8 cellular contexts compared by ENCODE assay signal in the genomic region with DNA sequence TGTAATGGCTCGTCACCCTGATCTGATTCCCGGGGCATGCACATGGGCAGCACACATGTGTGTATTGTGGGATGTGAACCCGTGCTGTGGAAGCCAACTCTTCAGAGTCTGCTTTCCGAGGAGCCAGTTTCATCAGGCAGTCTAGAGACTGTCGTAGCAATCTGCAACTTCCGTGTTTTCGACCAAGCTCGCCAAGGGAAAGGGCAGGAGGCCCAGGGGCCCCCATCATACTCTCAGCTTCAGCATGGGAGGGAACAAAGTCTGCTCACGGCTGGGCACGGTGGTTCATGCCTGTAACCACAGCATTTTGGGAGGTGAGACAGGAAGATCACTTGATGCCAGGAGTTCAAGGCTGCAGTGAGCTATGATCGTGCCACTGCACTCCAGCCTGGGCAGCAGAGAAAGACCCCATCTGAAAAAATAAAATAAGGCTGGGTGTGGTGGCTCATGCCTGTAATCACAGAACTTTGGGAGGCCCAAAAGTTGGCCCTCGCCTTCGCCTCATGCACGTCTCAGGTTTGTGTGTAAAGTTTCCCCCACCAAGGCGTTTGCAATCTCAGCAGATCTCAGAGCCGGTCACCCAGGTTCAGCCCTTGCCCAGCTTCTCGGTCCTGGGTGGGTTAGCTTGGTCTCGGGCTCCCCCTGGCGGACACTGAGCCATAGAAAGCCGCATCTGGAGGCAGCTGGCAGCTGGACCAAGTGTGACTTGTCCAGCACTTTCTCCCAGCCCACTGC. TPM values are rescaled to one million over a fixed set of nuclear protein-coding genes. Genes with fewer than 3 reads are reported as not detected.
DNase-seq lines count a peak whose midpoint lies in the region; ATAC-seq and TF ChIP-seq lines count a peak whose summit lies in the region.

No MANE protein-coding gene starts in this region.

- TF ChIP-seq CTCF in SU-DHL-6 (IDR thresholded peaks at IDR 0.05; ENCODE audit: insufficient read depth, low read length, poor library complexity, severe bottlenecking) (peak; percentile 72), glutamatergic neuron (IDR thresholded peaks at IDR 0.05; ENCODE audit: partially characterized antibody, unreplicated experiment) (peak; percentile 98), type B pancreatic cell (conservative IDR thresholded peaks at IDR 0.05) (peak; percentile 96)

- H3K36me3 Mint-ChIP-seq in activated naive CD4-positive, alpha-beta T cell treated with anti-CD3 and anti-CD28 coated beads, Interleukin-2, amount 50 U/mL, for 72 hours, result no peaks in the 10 kb centered on the region
- H3K36me3 Mint-ChIP-seq in glutamatergic neuron (ENCODE audit: unreplicated experiment) (no peaks in the 10 kb centered on the region), type B pancreatic cell (no peaks in the 10 kb centered on the region)

- H3K36me3 ChIP-seq in MG63 (no peaks in the 10 kb centered on the region), SU-DHL-6 (ENCODE audit: low read length) (no peaks in the 10 kb centered on the region), trophoblast cell (ENCODE audit: control insufficient read depth in 1 of 2, insufficient read depth in 2 of 2, low read length in 2 of 2) (no peaks in the 10 kb centered on the region)

- H3K79me1 ChIP-seq in trophoblast cell (ENCODE audit: low read length), result no peaks in the 10 kb centered on the region

- H3K27me3 Mint-ChIP-seq in glutamatergic neuron (ENCODE audit: unreplicated experiment) (peaks cover 9% of the 10 kb centered on the region), type B pancreatic cell (peaks cover 15% of the 10 kb centered on the region)

- H3K4me3 ChIP-seq in MG63 (no peak overlapping the region), SU-DHL-6 (ENCODE audit: insufficient read depth, low read length, poor library complexity, severe bottlenecking) (no peak overlapping the region), trophoblast cell (ENCODE audit: low read depth, low read length) (no peak overlapping the region)

- no peak overlapping the region for H3K23ac ChIP-seq in trophoblast cell (ENCODE audit: low read length)

- no peak overlapping the region for H4K8ac ChIP-seq in trophoblast cell (ENCODE audit: low read depth, low read length)

- peak overlapping the region; percentile 20 for H4K91ac ChIP-seq in trophoblast cell (ENCODE audit: low read depth, low read length)

- H2BK12ac ChIP-seq in trophoblast cell (ENCODE audit: low read length), result no peak overlapping the region

- H3K9me3 Mint-ChIP-seq in activated naive CD4-positive, alpha-beta T cell treated with anti-CD3 and anti-CD28 coated beads, Interleukin-2, amount 50 U/mL, for 72 hours, result no peaks in the 10 kb centered on the region
- H3K9me3 Mint-ChIP-seq in glutamatergic neuron (ENCODE audit: unreplicated experiment) (peaks cover 8% of the 10 kb centered on the region), type B pancreatic cell (no peaks in the 10 kb centered on the region)

- H3K27me3 ChIP-seq in MG63 (no peaks in the 10 kb centered on the region), SU-DHL-6 (ENCODE audit: low read length) (no peaks in the 10 kb centered on the region), trophoblast cell (ENCODE audit: insufficient read depth, low read length) (peaks cover 3% of the 10 kb centered on the region)

- H3K79me2 ChIP-seq in SU-DHL-6 (ENCODE audit: insufficient read depth, low read length), result no peaks in the 10 kb centered on the region
- H3K79me2 ChIP-seq in trophoblast cell (ENCODE audit: control insufficient read depth, insufficient read depth, low read length, poor library complexity), result no peaks in the 10 kb centered on the region

- peaks cover 2 to 7% of the 10 kb centered on the region in 2 experiments for H3K4me1 ChIP-seq in trophoblast cell (ENCODE audit: control insufficient read depth in 1 of 2, insufficient read depth in 2 of 2, low read length in 2 of 2)

- H3K4me2 ChIP-seq in SU-DHL-6 (ENCODE audit: low read depth, low read length, poor library complexity, severe bottlenecking), result no peak overlapping the region
- H3K4me2 ChIP-seq in trophoblast cell (ENCODE audit: low read length), result no peak overlapping the region

- H2BK5ac ChIP-seq in trophoblast cell (ENCODE audit: low read depth, low read length, poor library complexity), result no peak overlapping the region

- H2BK120ac ChIP-seq in trophoblast cell (ENCODE audit: insufficient read depth, low read length, poor library complexity), result no peak overlapping the region

- no peaks in the 10 kb centered on the region for H3K9me2 ChIP-seq in SU-DHL-6 (replicated peaks; ENCODE audit: insufficient read depth, low read length)

- H3K9ac ChIP-seq in SU-DHL-6 (ENCODE audit: low read length), result no peak overlapping the region
- no peak overlapping the region for H3K9ac ChIP-seq in trophoblast cell (ENCODE audit: low read length)

- H3K27ac ChIP-seq in SU-DHL-6 (ENCODE audit: low read depth, low read length) (no peak overlapping the region), trophoblast cell (ENCODE audit: low read depth, low read length) (no peak overlapping the region)

- no CpG with 5 or more reads among the region's 20 CpGs for WGBS in trophoblast cell (ENCODE audit: extremely low coverage, insufficient coverage, insufficient read length)

- no peak overlapping the region for H4K12ac ChIP-seq in trophoblast cell (ENCODE audit: low read depth, low read length)

- no peak overlapping the region for H3K18ac ChIP-seq in trophoblast cell (ENCODE audit: low read length)

- DNase-seq in G401 (ENCODE audit: low spot score), result peak; percentile 50
- peak; percentile 78 for DNase-seq in MG63
- DNase-seq in activated naive CD4-positive, alpha-beta T cell treated with anti-CD3 and anti-CD28 coated beads, Interleukin-2, amount 50 U/mL, for 72 hours (ENCODE audit: low spot score in 2 of 2), result peak; percentile 77 to 92
- DNase-seq in glutamatergic neuron, result peak; percentile 91
- peak; percentile 77 to 92 for DNase-seq in trophoblast cell
- DNase-seq in type B pancreatic cell (ENCODE audit: extremely low spot score, unreplicated experiment), result peak; percentile 93

- H2AK5ac ChIP-seq in trophoblast cell (ENCODE audit: low read length), result no peak overlapping the region

- H3K4me3 Mint-ChIP-seq in glutamatergic neuron (ENCODE audit: unreplicated experiment) (no peak overlapping the region), type B pancreatic cell (peak overlapping the region; percentile 7)

- no peak overlapping the region for H3K14ac ChIP-seq in trophoblast cell (ENCODE audit: low read length)

- in situ Hi-C loops in G401 (cut with HindIII; ENCODE audit: low sequenced_read_pairs), result no loop called here

- no peak overlapping the region for H3K4ac ChIP-seq in trophoblast cell (ENCODE audit: low read depth, low read length)

- H2AFZ ChIP-seq in SU-DHL-6 (ENCODE audit: low read depth, low read length, severe bottlenecking) (no peak overlapping the region), trophoblast cell (ENCODE audit: insufficient read depth, low read length, poor library complexity) (no peak overlapping the region)

- peak; percentile 75 to 78 for ATAC-seq in activated naive CD4-positive, alpha-beta T cell treated with anti-CD3 and anti-CD28 coated beads, Interleukin-2, amount 50 U/mL, for 72 hours
- no peak for ATAC-seq in HG03097 (IDR thresholded peaks at IDR 0.05; ENCODE audit: low FRiP score, unreplicated experiment)

- no peaks in the 10 kb centered on the region for H4K20me1 ChIP-seq in SU-DHL-6 (ENCODE audit: low read depth, low read length)

- no peak overlapping the region for H3K27ac Mint-ChIP-seq in activated naive CD4-positive, alpha-beta T cell treated with anti-CD3 and anti-CD28 coated beads, Interleukin-2, amount 50 U/mL, for 72 hours
- peak overlapping the region; percentile 64 for H3K27ac Mint-ChIP-seq in glutamatergic neuron (ENCODE audit: unreplicated experiment)
- peak overlapping the region; percentile 18 for H3K27ac Mint-ChIP-seq in type B pancreatic cell

- no peaks in the 10 kb centered on the region for H3F3A ChIP-seq in SU-DHL-6 (ENCODE audit: insufficient read depth)

- H3K4me1 Mint-ChIP-seq in glutamatergic neuron (ENCODE audit: low read depth, unreplicated experiment), result peaks cover 9% of the 10 kb centered on the region
- H3K4me1 Mint-ChIP-seq in type B pancreatic cell (ENCODE audit: unreplicated experiment), result peaks cover 13% of the 10 kb centered on the region

- no peaks in the 10 kb centered on the region for H3K9me3 ChIP-seq in MG63
- no peaks in the 10 kb centered on the region for H3K9me3 ChIP-seq in SU-DHL-6 (ENCODE audit: insufficient read depth, low read length)
- no peaks in the 10 kb centered on the region for H3K9me3 ChIP-seq in trophoblast cell (ENCODE audit: insufficient read depth, low read depth, low read length)

RNA-seq across cellular contexts. Expression of gene SLC25A33, which starts 48.5 kb away (rescaled TPM):
- total RNA-seq in G401 (2014; rRNA removed; shearing (Covaris generic)), result 42.2 and 48.5 TPM in 2 replicates
- 16.6 and 23.9 TPM in 2 replicates for total RNA-seq in MG63 (2014; rRNA removed; shearing (Covaris generic); ENCODE audit: low replicate concordance)
- total RNA-seq in activated naive CD4-positive, alpha-beta T cell treated with anti-CD3 and anti-CD28 coated beads, Interleukin-2, amount 50 U/mL, for 72 hours, result 1 to 10 TPM; 6.1 to 6.2 TPM
- 4.6 TPM for total RNA-seq in glutamatergic neuron (ENCODE audit: unreplicated experiment)
- polyA plus RNA-seq in trophoblast cell (2013), result 4.8 and 5.0 TPM in 2 replicates
- total RNA-seq in type B pancreatic cell (ENCODE audit: low replicate concordance), result 5.8 and 7.6 TPM in 2 replicates

Comparison
In these comparisons a context has a peak if more than half of its experiments do, and no peak if none do; other contexts are left out.
1. H3K27ac Mint-ChIP-seq: peak in glutamatergic neuron (single experiment) and type B pancreatic cell (single experiment); none in activated naive CD4-positive, alpha-beta T cell treated with anti-CD3 and anti-CD28 coated beads, Interleukin-2, amount 50 U/mL, for 72 hours (0 of 2).
2. Peak in every context shown above with its lines, with median percentiles within 50 percentile points of each other: DNase-seq and CTCF ChIP-seq.